In genomic region chr6:151032034-151032433, GRCh38 we compare ENCODE assay signal across 11 cellular contexts.
A peak's percentile ranks its signal among the peaks of the same experiment; 100 is the strongest.
DNase-seq lines count a peak whose midpoint lies in the region; ATAC-seq and TF ChIP-seq lines count a peak whose summit lies in the region.
"Had no signal": no experiment of that assay in that cellular context is flagged by ENCODE, and none has a peak within 500 bp of the region (broad histone marks: within the 10 kb centered on the region; RNA-seq: fewer than 3 reads in every experiment).

No MANE protein-coding gene starts in this region.

- H3K4me3 ChIP-seq in spleen: no peak overlapping the region
- H3K4me3 ChIP-seq in smooth muscle cell: no peak overlapping the region
- H3K4me3 ChIP-seq: BLaER1, HAP-1 had no signal

- H3K9me3 Mint-ChIP-seq in CD14-positive monocyte: peaks cover 0 to 2% (median 0%) of the 10 kb centered on the region in 7 donors
- no peaks in the 10 kb centered on the region for H3K9me3 Mint-ChIP-seq in WTC11
- H3K9me3 Mint-ChIP-seq in mesothelial cell of epicardium: peaks cover 9% of the 10 kb centered on the region

- no peak overlapping the region for H3K9ac ChIP-seq in smooth muscle cell (ENCODE audit: low read depth)
- H3K9ac ChIP-seq: BLaER1 had no signal

- peaks cover 2 to 5% of the 10 kb centered on the region in 2 donors for H3K36me3 Mint-ChIP-seq in CD14-positive monocyte
- H3K36me3 Mint-ChIP-seq in WTC11: peaks cover 41% of the 10 kb centered on the region
- peaks cover 43% of the 10 kb centered on the region for H3K36me3 Mint-ChIP-seq in mesothelial cell of epicardium

- H3K4me1 Mint-ChIP-seq in CD14-positive monocyte (peaks cover 18% of the 10 kb centered on the region), WTC11 (0 out of 2 replicates have a peak, but pooled peaks cover 3% of the 10 kb centered on the region), mesothelial cell of epicardium (peaks cover 40% of the 10 kb centered on the region)

- H3K27ac ChIP-seq in spleen (no peak overlapping the region), smooth muscle cell (ENCODE audit: low read depth) (no peak overlapping the region)
- H3K27ac ChIP-seq: BLaER1 had no signal

- H3K4me3 Mint-ChIP-seq in CD14-positive monocyte (no peak overlapping the region), WTC11 (no peak overlapping the region), mesothelial cell of epicardium (no peak overlapping the region)

- ATAC-seq in WTC11: peak; percentile 44; the same call in 1 of the 2 replicates

- POLR2A ChIA-PET in WTC11 (lab: Charles Lee): no interaction called here

- TF ChIP-seq CTCF in CD14-positive monocyte (IDR thresholded peaks at IDR 0.05): no peak
- no peak for TF ChIP-seq CTCF in WTC11 (IDR thresholded peaks at IDR 0.05)
- TF ChIP-seq CTCF in mesothelial cell of epicardium (IDR thresholded peaks at IDR 0.05; ENCODE audit: unreplicated experiment): no peak
- TF ChIP-seq CTCF in spleen (IDR thresholded peaks at IDR 0.05 in 8 of 11, conservative IDR thresholded peaks at IDR 0.05 in 3 of 11): no peak
- TF ChIP-seq CTCF in smooth muscle cell (IDR thresholded peaks at IDR 0.05; ENCODE audit: borderline replicate concordance, insufficient read depth, poor library complexity, severe bottlenecking): no peak

- H3K36me3 ChIP-seq in spleen: peaks cover 0 to 16% (median 4%) of the 10 kb centered on the region in 6 donors
- H3K36me3 ChIP-seq in smooth muscle cell (ENCODE audit: low read depth): no peaks in the 10 kb centered on the region

- H3K4me1 ChIP-seq in spleen (peaks cover 0 to 8% (median 0%) of the 10 kb centered on the region in 6 donors), smooth muscle cell (ENCODE audit: low read depth) (peaks cover 10% of the 10 kb centered on the region)
- H3K4me1 ChIP-seq: Caco-2, HAP-1 had no signal

- H3K27me3 Mint-ChIP-seq in CD14-positive monocyte (ENCODE audit: low read depth in 3 of 3): peaks cover 0 to 1% (median 0%) of the 10 kb centered on the region in 3 donors
- no peaks in the 10 kb centered on the region for H3K27me3 Mint-ChIP-seq in WTC11 (ENCODE audit: low read depth)
- no peaks in the 10 kb centered on the region for H3K27me3 Mint-ChIP-seq in mesothelial cell of epicardium (ENCODE audit: low read depth)

- CTCF ChIA-PET in WTC11 (lab: Charles Lee): no interaction called here

- no peak for TF ChIP-seq POLR2A in spleen (IDR thresholded peaks at IDR 0.05)

- H4K20me1 ChIP-seq in smooth muscle cell (ENCODE audit: low read depth): no peaks in the 10 kb centered on the region
- H4K20me1 ChIP-seq: BLaER1 had no signal

- no peak overlapping the region for H3K4me2 ChIP-seq in smooth muscle cell
- H3K4me2 ChIP-seq: BLaER1 had no signal

- WGBS in spleen, 5 donors: 95 to 99% (median 97%) methylated on average over 3 of the region's 3 CpGs
- WGBS in smooth muscle cell (ENCODE audit: low lambda C conversion rate): 99% methylated on average over 3 of the region's 3 CpGs

- H2AFZ ChIP-seq in smooth muscle cell (ENCODE audit: low read depth): no peak overlapping the region

- H3K79me2 ChIP-seq in smooth muscle cell (ENCODE audit: low read depth): no peaks in the 10 kb centered on the region

- peaks cover 4% of the 10 kb centered on the region for H3F3A ChIP-seq in smooth muscle cell (ENCODE audit: low read depth)

- no peaks in the 10 kb centered on the region for H3K27me3 ChIP-seq in spleen (replicated peaks in 1 of 7)
- no peaks in the 10 kb centered on the region for H3K27me3 ChIP-seq in smooth muscle cell (ENCODE audit: low read depth)
- H3K27me3 ChIP-seq: BLaER1 had no signal

- peak overlapping the region in 4 of 7 donors; percentile 27 to 64 (median 57) for H3K27ac Mint-ChIP-seq in CD14-positive monocyte
- H3K27ac Mint-ChIP-seq in WTC11: no peak overlapping the region
- peak overlapping the region; percentile 90 for H3K27ac Mint-ChIP-seq in mesothelial cell of epicardium

- DNase-seq in CD14-positive monocyte (ENCODE audit: low spot score) (no peak), WTC11 (ENCODE audit: low spot score) (no peak), mesothelial cell of epicardium (ENCODE audit: low spot score in 2 of 2, unreplicated experiment in 2 of 2) (no peak), spleen (peak; percentile 22), NCI-H526 (lab: John Stamatoyannopoulos, UW) (no peak), smooth muscle cell (lab: John Stamatoyannopoulos, UW; ENCODE audit: unreplicated experiment) (no peak), NCI-H146 treated with DMSO at 0.1 percent for 48 hours (lab: John Stamatoyannopoulos, UW; ENCODE audit: unreplicated experiment) (no peak)
- DNase-seq: 8988T, Caco-2 had no signal

- no peaks in the 10 kb centered on the region for H3K9me3 ChIP-seq in spleen
- no peaks in the 10 kb centered on the region for H3K9me3 ChIP-seq in smooth muscle cell (replicated peaks; ENCODE audit: low read depth)
- H3K9me3 ChIP-seq: Caco-2, HAP-1 had no signal

- intact Hi-C loops in CD14-positive monocyte (cut with micrococcal nuclease): loop anchor here in 1 of 2 donors (10.0 kb wide), 1 partner anchor 363 kb away; the partner anchor contains the start of gene ZBTB2
- intact Hi-C loops in spleen (cut with DNase I; ENCODE audit: low total_unique reads): no loop called here

TF ChIP-seq in WTC11, 78 proteins besides CTCF, POLR2A, EP300 and RAD21 (continues in another document):
- no peak for TF ChIP-seq ZNF317 (CRISPR knock-in tag; IDR thresholded peaks at IDR 0.05; ENCODE audit: borderline replicate concordance, low read depth)
- no peak for TF ChIP-seq ESRRA (CRISPR knock-in tag; IDR thresholded peaks at IDR 0.05; ENCODE audit: borderline replicate concordance)
- TF ChIP-seq ZNF263 (CRISPR knock-in tag; IDR thresholded peaks at IDR 0.05; ENCODE audit: low read depth): no peak
- no peak for TF ChIP-seq SOX15 (CRISPR knock-in tag; IDR thresholded peaks at IDR 0.05)
- no peak for TF ChIP-seq GRHL2 (CRISPR knock-in tag; IDR thresholded peaks at IDR 0.05; ENCODE audit: insufficient replicate concordance, severe bottlenecking)
- TF ChIP-seq FOXP1 (CRISPR knock-in tag; IDR thresholded peaks at IDR 0.05; ENCODE audit: borderline replicate concordance): no peak
- no peak for TF ChIP-seq E2F4 (CRISPR knock-in tag; IDR thresholded peaks at IDR 0.05; ENCODE audit: borderline replicate concordance, low read depth)
- no peak for TF ChIP-seq SMAD4 (CRISPR knock-in tag; IDR thresholded peaks at IDR 0.05)
- TF ChIP-seq JAZF1 (CRISPR knock-in tag; IDR thresholded peaks at IDR 0.05): no peak
- no peak for TF ChIP-seq NFE2L1 (CRISPR knock-in tag; IDR thresholded peaks at IDR 0.05)
- TF ChIP-seq SP1 (CRISPR knock-in tag; conservative IDR thresholded peaks at IDR 0.05): no peak
- TF ChIP-seq PREB (CRISPR knock-in tag; IDR thresholded peaks at IDR 0.05; ENCODE audit: borderline replicate concordance): no peak
- TF ChIP-seq CDX4 (CRISPR knock-in tag; IDR thresholded peaks at IDR 0.05; ENCODE audit: borderline replicate concordance): no peak
- no peak for TF ChIP-seq PRDM15 (CRISPR knock-in tag; IDR thresholded peaks at IDR 0.05)
